1 cellular context compared by ENCODE assay signal in the genomic region with DNA sequence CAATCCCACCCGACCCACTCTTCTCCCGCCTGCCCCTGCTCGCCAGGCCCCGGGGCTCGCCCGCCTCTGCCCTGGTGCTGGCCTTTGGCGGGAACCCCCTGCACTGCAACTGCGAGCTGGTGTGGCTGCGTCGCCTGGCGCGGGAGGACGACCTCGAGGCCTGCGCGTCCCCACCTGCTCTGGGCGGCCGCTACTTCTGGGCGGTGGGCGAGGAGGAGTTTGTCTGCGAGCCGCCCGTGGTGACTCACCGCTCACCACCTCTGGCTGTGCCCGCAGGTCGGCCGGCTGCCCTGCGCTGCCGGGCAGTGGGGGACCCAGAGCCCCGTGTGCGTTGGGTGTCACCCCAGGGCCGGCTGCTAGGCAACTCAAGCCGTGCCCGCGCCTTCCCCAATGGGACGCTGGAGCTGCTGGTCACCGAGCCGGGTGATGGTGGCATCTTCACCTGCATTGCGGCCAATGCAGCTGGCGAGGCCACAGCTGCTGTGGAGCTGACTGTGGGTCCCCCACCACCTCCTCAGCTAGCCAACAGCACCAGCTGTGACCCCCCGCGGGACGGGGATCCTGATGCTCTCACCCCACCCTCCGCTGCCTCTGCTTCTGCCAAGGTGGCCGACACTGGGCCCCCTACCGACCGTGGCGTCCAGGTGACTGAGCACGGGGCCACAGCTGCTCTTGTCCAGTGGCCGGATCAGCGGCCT.
TF ChIP-seq lines count a peak whose summit lies in the region.

No MANE protein-coding gene starts in this region.

TF ChIP-seq in HepG2, 621 proteins besides CTCF, POLR2A, EP300 and RAD21:
- TF ChIP-seq HNRNPL (IDR thresholded peaks at IDR 0.05; ENCODE audit: low read depth, low read length) (0 out of 2 replicates have a peak, but pooled peaks have one; percentile 23), HHEX (CRISPR knock-in tag; IDR thresholded peaks at IDR 0.05) (no peak)
